ENCODE assay signal across 23 cellular contexts in the genomic region with DNA sequence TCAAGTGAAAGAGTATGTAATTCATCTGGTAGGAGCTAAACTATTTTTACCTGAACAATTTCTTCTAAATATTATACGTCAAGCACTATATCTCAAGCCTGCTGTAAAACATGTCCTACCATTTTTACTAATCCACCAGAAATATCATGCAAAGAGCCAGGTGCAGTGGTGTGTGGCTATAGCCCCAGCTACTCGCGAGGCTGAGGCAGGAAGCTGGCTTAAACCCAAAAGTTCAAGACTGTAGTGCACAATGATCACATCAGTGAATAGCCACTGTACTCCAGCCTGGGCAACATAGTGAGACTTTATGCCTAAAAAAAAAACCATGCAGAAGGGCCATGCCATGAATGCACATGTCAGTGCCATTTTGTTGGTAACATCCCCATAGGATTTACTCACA. TPM values are rescaled to one million over a fixed set of nuclear protein-coding genes. Genes with fewer than 3 reads are reported as not detected.
DNase-seq lines count a peak whose midpoint lies in the region; ATAC-seq and TF ChIP-seq lines count a peak whose summit lies in the region.
"Had no signal": no experiment of that assay in that cellular context is flagged by ENCODE, and none has a peak within 500 bp of the region (broad histone marks: within the 10 kb centered on the region; RNA-seq: fewer than 3 reads in every experiment).

No MANE protein-coding gene starts in this region.

- intact Hi-C loops in natural killer cell (cut with micrococcal nuclease) = no loop called here

- peaks cover 64 to 71% of the 10 kb centered on the region in 2 donors for H3K27me3 Mint-ChIP-seq in natural killer cell (ENCODE audit: low read depth in 2 of 2)

- peaks cover under 1 to 9% of the 10 kb centered on the region in 2 donors for H3K4me1 Mint-ChIP-seq in natural killer cell

- no peaks in the 10 kb centered on the region for H3K36me3 ChIP-seq in right atrium auricular region
- H3K36me3 ChIP-seq: adrenal gland; BLaER1 treated with 17β-estradiol and CSF1 and Interleukin-3, amounts not matched to agents 10 nM and 100 nM had no signal

- no peak overlapping the region for H3K27ac ChIP-seq in right atrium auricular region
- H3K27ac ChIP-seq: adrenal gland; BLaER1 treated with 17β-estradiol and CSF1 and Interleukin-3, amounts not matched to agents 10 nM and 100 nM; epithelial cell of prostate; foreskin keratinocyte had no signal

- no peaks in the 10 kb centered on the region for H3K36me3 Mint-ChIP-seq in natural killer cell

- peak; percentile 13 for DNase-seq in GM12865 (ENCODE audit: low read depth)
- no peak for DNase-seq in activated CD4-positive, alpha-beta T cell treated with anti-CD3 and anti-CD28 coated beads, Interleukin-2, amount 50 U/mL, for 48 hours
- no peak for DNase-seq in right atrium auricular region (ENCODE audit: low spot score)
- no peak for DNase-seq in natural killer cell
- DNase-seq: activated gamma-delta T cell treated with Interleukin-2 at 50 U/mL for 16 hours, activated T-cell treated with anti-CD3 and anti-CD28 coated beads for 4 hours, adrenal gland, dorsolateral prefrontal cortex, foreskin keratinocyte, hypothalamus, NCI-H1417, NCI-H524 treated with DMSO at 0.1 percent for 48 hours, retina, SHP77 had no signal

- H3K4me3 ChIP-seq in GM12865 (ENCODE audit: low read depth, low read length) (no peak overlapping the region), right atrium auricular region (no peak overlapping the region)
- H3K4me3 ChIP-seq: adrenal gland; BLaER1 treated with 17β-estradiol and CSF1 and Interleukin-3, amounts not matched to agents 10 nM and 100 nM; dorsolateral prefrontal cortex; lung had no signal

- no peaks in the 10 kb centered on the region for H3K27me3 ChIP-seq in right atrium auricular region
- H3K27me3 ChIP-seq: adrenal gland; BLaER1 treated with 17β-estradiol and CSF1 and Interleukin-3, amounts not matched to agents 10 nM and 100 nM; dorsolateral prefrontal cortex; foreskin keratinocyte had no signal

- H3K4me3 Mint-ChIP-seq in natural killer cell = no peak overlapping the region

- no peak overlapping the region for H3K27ac Mint-ChIP-seq in natural killer cell

- H3K9me3 Mint-ChIP-seq in natural killer cell = no peaks in the 10 kb centered on the region

- peak; percentile 53 for ATAC-seq in GM19023 (IDR thresholded peaks at IDR 0.05; ENCODE audit: unreplicated experiment)
- peak; percentile 83 for ATAC-seq in HG02884 (IDR thresholded peaks at IDR 0.05; ENCODE audit: unreplicated experiment)
- peak; percentile 84 for ATAC-seq in HG03469 (IDR thresholded peaks at IDR 0.05; ENCODE audit: unreplicated experiment)
- no peak for ATAC-seq in GM21515 (IDR thresholded peaks at IDR 0.05; ENCODE audit: unreplicated experiment)
- no peak for ATAC-seq in natural killer cell
- ATAC-seq: foreskin keratinocyte had no signal

- H3K9me3 ChIP-seq in right atrium auricular region = no peaks in the 10 kb centered on the region
- H3K9me3 ChIP-seq: adrenal gland; BLaER1 treated with 17β-estradiol and CSF1 and Interleukin-3, amounts not matched to agents 10 nM and 100 nM had no signal

- TF ChIP-seq CTCF in GM12865 (IDR thresholded peaks at IDR 0.05; ENCODE audit: insufficient read depth, low read depth, low read length, missing control alignments) (no peak), right atrium auricular region (IDR thresholded peaks at IDR 0.05) (no peak), natural killer cell (IDR thresholded peaks at IDR 0.05) (no peak)

- peaks cover 0 to 2% of the 10 kb centered on the region in 2 donors for H3K4me1 ChIP-seq in right atrium auricular region

RNA-seq across cellular contexts. Expression of a gene that starts 20.7 kb away (rescaled TPM):
- total RNA-seq in right atrium auricular region = 10 to 100 TPM; 15.8 to 18.4 TPM
- 10 to 100 TPM; 12.0 to 14.4 (median 13.9) TPM for total RNA-seq in natural killer cell

RNA-seq across cellular contexts. Expression of a gene that starts 22.9 kb away (rescaled TPM):
- not detected for total RNA-seq in right atrium auricular region
- total RNA-seq in natural killer cell = not detected
- total RNA-seq: A673; adrenal gland; dorsolateral prefrontal cortex; foreskin keratinocyte; lung; T-helper 1 cell treated with Interleukin-12 subunit alpha and Interleukin-12 subunit beta and Interleukin-4 antibody, amounts not matched to agents 30 ng/mL and 1 ng/mL, for 36 hours had no signal

RNA-seq across cellular contexts. Expression of a gene that starts 55.7 kb away (rescaled TPM):
- total RNA-seq in right atrium auricular region (10 to 100 TPM; 47.2 to 48.1 TPM), natural killer cell (10 to 100 TPM; 57.1 to 61.9 (median 58.0) TPM)

Comparison
In these comparisons a context has a peak if more than half of its experiments do, and no peak if none do; other contexts are left out.
1. ATAC-seq: peak in GM19023 (single experiment), HG02884 (single experiment) and HG03469 (single experiment); none in GM21515 (single experiment) and natural killer cell (0 of 3).